17 cellular contexts compared by ENCODE assay signal in the genomic region with DNA sequence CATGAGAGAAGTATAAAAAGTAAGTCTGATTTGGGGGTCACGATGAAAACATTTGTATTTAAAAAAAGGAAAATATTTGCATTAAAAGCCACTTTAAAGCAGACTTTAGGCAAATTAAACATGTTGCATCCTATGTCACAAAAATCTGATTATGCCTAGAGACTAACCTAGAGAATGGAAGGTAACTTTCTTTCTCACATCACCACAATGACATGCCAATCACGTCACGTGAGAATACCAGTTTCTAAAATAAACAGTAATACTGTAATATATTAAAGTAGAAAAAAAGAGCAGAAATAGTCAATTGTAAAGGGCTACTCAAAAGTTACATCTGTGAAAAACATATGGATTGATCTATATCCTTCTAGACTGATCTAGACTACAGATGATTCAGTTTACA. TPM values are rescaled to one million over a fixed set of nuclear protein-coding genes. Genes with fewer than 3 reads are reported as not detected.
A peak's percentile ranks its signal among the peaks of the same experiment; 100 is the strongest.
DNase-seq lines count a peak whose midpoint lies in the region; ATAC-seq, FAIRE-seq and TF ChIP-seq lines count a peak whose summit lies in the region.
"Had no signal": no experiment of that assay in that cellular context is flagged by ENCODE, and none has a peak within 500 bp of the region (broad histone marks: within the 10 kb centered on the region; RNA-seq: fewer than 3 reads in every experiment).

No MANE protein-coding gene starts in this region.

- DNase-seq in activated T-cell treated with anti-CD3 and anti-CD28 coated beads, Interleukin-2, amount 50 U/mL, for 24 hours: no peak
- DNase-seq in activated T-cell treated with anti-CD3 and anti-CD28 coated beads, Interleukin-2, amount 50 U/mL, for 1 hour: no peak
- DNase-seq in hepatocyte (ENCODE audit: low spot score): no peak
- DNase-seq in stimulated activated effector memory CD8-positive, alpha-beta T cell treated with anti-CD3 and anti-CD28 coated beads, Interleukin-12 subunit alpha, Interleukin-12 subunit beta, amount 100 ng/mL, for 72 hours (ENCODE audit: low spot score in 2 of 2): no peak
- DNase-seq in kidney glomerular epithelial cell (lab: John Stamatoyannopoulos, UW): no peak
- DNase-seq in D721Med (ENCODE audit: insufficient read length, low spot score): no peak
- no peak for DNase-seq in neural progenitor cell (ENCODE audit: low spot score)
- DNase-seq: activated CD8-positive, alpha-beta memory T cell treated with anti-CD3 and anti-CD28 coated beads for 24 hours; KG1; right cardiac atrium; transverse colon had no signal

- H3K27me3 Mint-ChIP-seq in activated T-cell treated with anti-CD3 and anti-CD28 coated beads, Interleukin-2, amount 50 U/mL, for 24 hours: no peaks in the 10 kb centered on the region
- H3K27me3 Mint-ChIP-seq in activated naive CD8-positive, alpha-beta T cell: no peaks in the 10 kb centered on the region
- no peaks in the 10 kb centered on the region for H3K27me3 Mint-ChIP-seq in neural progenitor cell (ENCODE audit: insufficient read depth, low read depth)

- no peak overlapping the region for H3K4me3 ChIP-seq in hepatocyte
- no peak overlapping the region for H3K4me3 ChIP-seq in neural progenitor cell
- H3K4me3 ChIP-seq: A549 had no signal

- H3K9me3 Mint-ChIP-seq in activated T-cell treated with anti-CD3 and anti-CD28 coated beads, Interleukin-2, amount 50 U/mL, for 24 hours: no peaks in the 10 kb centered on the region
- no peaks in the 10 kb centered on the region for H3K9me3 Mint-ChIP-seq in activated naive CD8-positive, alpha-beta T cell (ENCODE audit: low read depth)
- H3K9me3 Mint-ChIP-seq in stimulated activated effector memory CD8-positive, alpha-beta T cell treated with anti-CD3 and anti-CD28 coated beads, Interleukin-12 subunit alpha, Interleukin-12 subunit beta, amount 100 ng/mL, for 72 hours: no peaks in the 10 kb centered on the region
- H3K9me3 Mint-ChIP-seq in neural progenitor cell: no peaks in the 10 kb centered on the region
- H3K9me3 Mint-ChIP-seq: mesothelial cell of epicardium had no signal

- peak overlapping the region; percentile 69 for H3K4me3 Mint-ChIP-seq in activated T-cell treated with anti-CD3 and anti-CD28 coated beads, Interleukin-2, amount 50 U/mL, for 24 hours
- peak overlapping the region; percentile 90 for H3K4me3 Mint-ChIP-seq in activated naive CD8-positive, alpha-beta T cell
- H3K4me3 Mint-ChIP-seq in stimulated activated effector memory CD8-positive, alpha-beta T cell treated with anti-CD3 and anti-CD28 coated beads, Interleukin-12 subunit alpha, Interleukin-12 subunit beta, amount 100 ng/mL, for 72 hours: peak overlapping the region; percentile 89
- H3K4me3 Mint-ChIP-seq in neural progenitor cell: no peak overlapping the region

- peaks cover 78% of the 10 kb centered on the region for H3K4me1 Mint-ChIP-seq in activated T-cell treated with anti-CD3 and anti-CD28 coated beads, Interleukin-2, amount 50 U/mL, for 24 hours (ENCODE audit: low read depth)
- peaks cover 77% of the 10 kb centered on the region for H3K4me1 Mint-ChIP-seq in activated naive CD8-positive, alpha-beta T cell (ENCODE audit: low read depth)
- peaks cover 59% of the 10 kb centered on the region for H3K4me1 Mint-ChIP-seq in stimulated activated effector memory CD8-positive, alpha-beta T cell treated with anti-CD3 and anti-CD28 coated beads, Interleukin-12 subunit alpha, Interleukin-12 subunit beta, amount 100 ng/mL, for 72 hours
- H3K4me1 Mint-ChIP-seq in neural progenitor cell: peaks cover 45% of the 10 kb centered on the region

- H3K4me1 ChIP-seq in hepatocyte (ENCODE audit: insufficient read depth) (peaks cover 19% of the 10 kb centered on the region), neural progenitor cell (peaks cover 14% of the 10 kb centered on the region)

- ATAC-seq in stimulated activated effector memory CD8-positive, alpha-beta T cell treated with anti-CD3 and anti-CD28 coated beads, Interleukin-12 subunit alpha, Interleukin-12 subunit beta, amount 100 ng/mL, for 72 hours: no peak
- ATAC-seq: A549, right cardiac atrium had no signal

- H3K27me3 ChIP-seq in hepatocyte (no peaks in the 10 kb centered on the region), neural progenitor cell (peaks cover 10% of the 10 kb centered on the region)
- H3K27me3 ChIP-seq: transverse colon had no signal

- H3K27ac ChIP-seq in hepatocyte: no peak overlapping the region
- no peak overlapping the region for H3K27ac ChIP-seq in neural progenitor cell
- H3K27ac ChIP-seq: A549, epithelial cell of prostate, transverse colon had no signal

- no peak overlapping the region for H3K9ac ChIP-seq in neural progenitor cell

- peaks cover 3% of the 10 kb centered on the region for H3F3A ChIP-seq in neural progenitor cell (ENCODE audit: low read depth)

- 88% methylated on average over 3 of the region's 3 CpGs for WGBS in hepatocyte (ENCODE audit: low lambda C conversion rate, missing lambda C conversion rate)

- no peaks in the 10 kb centered on the region for H3K36me3 ChIP-seq in hepatocyte (replicated peaks; ENCODE audit: insufficient read depth, low read depth)
- no peaks in the 10 kb centered on the region for H3K36me3 ChIP-seq in neural progenitor cell

- no peaks in the 10 kb centered on the region for H3K9me3 ChIP-seq in hepatocyte (ENCODE audit: low read depth)
- H3K9me3 ChIP-seq in neural progenitor cell (ENCODE audit: low read depth): no peaks in the 10 kb centered on the region
- H3K9me3 ChIP-seq: A549, transverse colon had no signal

- H3K79me2 ChIP-seq in hepatocyte (peaks cover 82% of the 10 kb centered on the region), neural progenitor cell (ENCODE audit: low read depth) (peaks cover 62% of the 10 kb centered on the region)

- H4K20me1 ChIP-seq in hepatocyte (ENCODE audit: insufficient read depth, poor library complexity, severe bottlenecking) (peaks cover 72% of the 10 kb centered on the region), neural progenitor cell (ENCODE audit: low read depth) (peaks cover 63% of the 10 kb centered on the region)

- peaks cover 35% of the 10 kb centered on the region for H3K36me3 Mint-ChIP-seq in activated T-cell treated with anti-CD3 and anti-CD28 coated beads, Interleukin-2, amount 50 U/mL, for 24 hours (ENCODE audit: low read depth)
- H3K36me3 Mint-ChIP-seq in activated naive CD8-positive, alpha-beta T cell: no peaks in the 10 kb centered on the region
- peaks cover 61% of the 10 kb centered on the region for H3K36me3 Mint-ChIP-seq in stimulated activated effector memory CD8-positive, alpha-beta T cell treated with anti-CD3 and anti-CD28 coated beads, Interleukin-12 subunit alpha, Interleukin-12 subunit beta, amount 100 ng/mL, for 72 hours
- no peaks in the 10 kb centered on the region for H3K36me3 Mint-ChIP-seq in neural progenitor cell
- H3K36me3 Mint-ChIP-seq: mesothelial cell of epicardium had no signal

- peak overlapping the region; percentile 18 for H3K27ac Mint-ChIP-seq in activated T-cell treated with anti-CD3 and anti-CD28 coated beads, Interleukin-2, amount 50 U/mL, for 24 hours
- peak overlapping the region; percentile 82 for H3K27ac Mint-ChIP-seq in activated naive CD8-positive, alpha-beta T cell
- H3K27ac Mint-ChIP-seq in stimulated activated effector memory CD8-positive, alpha-beta T cell treated with anti-CD3 and anti-CD28 coated beads, Interleukin-12 subunit alpha, Interleukin-12 subunit beta, amount 100 ng/mL, for 72 hours: no peak overlapping the region
- no peak overlapping the region for H3K27ac Mint-ChIP-seq in neural progenitor cell
- H3K27ac Mint-ChIP-seq: mesothelial cell of epicardium had no signal

- H3K4me2 ChIP-seq in hepatocyte (peak overlapping the region; percentile 84), neural progenitor cell (no peak overlapping the region)
- H3K4me2 ChIP-seq: A549 had no signal

- H2AFZ ChIP-seq in hepatocyte (no peak overlapping the region), neural progenitor cell (replicated peaks) (no peak overlapping the region)

- TF ChIP-seq CTCF in hepatocyte (IDR thresholded peaks at IDR 0.05; ENCODE audit: poor library complexity) (no peak), D721Med (IDR thresholded peaks at IDR 0.05; ENCODE audit: insufficient read depth, missing control alignments) (no peak), neural progenitor cell (IDR thresholded peaks at IDR 0.05) (no peak)

- H3K9me2 ChIP-seq in hepatocyte (replicated peaks; ENCODE audit: insufficient read depth): no peaks in the 10 kb centered on the region

- FAIRE-seq in D721Med (lab: Jason Lieb, UNC): no peak
- FAIRE-seq: A549 had no signal

RNA-seq across cellular contexts. Expression of a gene that starts 3.3 kb away (rescaled TPM):
- total RNA-seq in hepatocyte: 69.6 and 70.0 TPM in 2 replicates
- 51.3 and 61.8 TPM in 2 replicates for polyA plus RNA-seq in hepatocyte
- total RNA-seq in neural progenitor cell (ENCODE audit: low replicate concordance): 12.8 and 16.9 TPM in 2 replicates

RNA-seq across cellular contexts. Expression of a gene that starts 38.9 kb away (rescaled TPM):
- not detected in 2 replicates for total RNA-seq in hepatocyte
- polyA plus RNA-seq in hepatocyte: not detected in 2 replicates
- total RNA-seq in neural progenitor cell (ENCODE audit: low replicate concordance): 0.59 TPM in 1 of 2 replicates, not detected in the other
- total RNA-seq: Daoy; mesothelial cell of epicardium; right cardiac atrium; T-helper 2 cell treated with Interferon-gamma antibody and Interleukin-4, amounts not matched to agents 100 ng/mL and 5 ng/mL, for 36 hours; transverse colon had no signal
- polyA plus RNA-seq: A549, right cardiac atrium had no signal

Comparison
In these comparisons a context has a peak if more than half of its experiments do, and no peak if none do; other contexts are left out.
1. H3K27ac Mint-ChIP-seq: peak in activated T-cell treated with anti-CD3 and anti-CD28 coated beads, Interleukin-2, amount 50 U/mL, for 24 hours (single experiment) and activated naive CD8-positive, alpha-beta T cell (single experiment); none in stimulated activated effector memory CD8-positive, alpha-beta T cell treated with anti-CD3 and anti-CD28 coated beads, Interleukin-12 subunit alpha, Interleukin-12 subunit beta, amount 100 ng/mL, for 72 hours (single experiment) and neural progenitor cell (single experiment).